16 cellular contexts compared by ENCODE assay signal in the genomic region with DNA sequence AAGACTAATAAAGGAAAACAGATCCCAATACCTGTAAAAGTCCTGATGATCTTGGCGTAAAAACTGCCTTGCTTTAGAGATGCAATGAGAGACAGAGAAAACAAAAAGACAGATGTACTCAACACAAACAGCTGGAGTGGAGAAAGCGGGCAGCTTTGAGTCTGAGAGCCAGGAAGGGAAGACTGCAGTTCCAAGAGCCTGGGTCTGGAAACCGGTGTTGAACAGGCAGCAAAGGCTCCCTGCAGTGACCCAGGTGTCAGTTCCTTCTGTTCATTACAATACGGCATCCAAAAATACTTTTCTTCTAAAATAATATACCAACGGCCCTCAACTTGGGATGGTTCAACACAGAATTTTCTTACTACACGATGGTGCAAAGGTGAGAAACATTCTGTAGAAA.
"Had no signal": no experiment of that assay in that cellular context is flagged by ENCODE, and none has a peak within 500 bp of the region (broad histone marks: within the 10 kb centered on the region; RNA-seq: fewer than 3 reads in every experiment).

No MANE protein-coding gene starts in this region.

- H3K9me3 ChIP-seq: psoas muscle, sigmoid colon, testis, tibial artery had no signal

- DNase-seq: cortex of kidney; effector memory CD8-positive, alpha-beta T cell; head of caudate nucleus; kidney; natural killer cell; nucleus accumbens; psoas muscle; right cardiac atrium; sigmoid colon; stimulated activated CD4-positive, alpha-beta T cell treated with anti-CD3 and anti-CD28 coated beads, Interleukin-2, amount 100 ng/mL, for 24 hours; stimulated activated CD4-positive, alpha-beta T cell treated with anti-CD3 and anti-CD28 coated beads, Interleukin-4, amount 100 ng/mL, for 24 hours; stimulated activated naive CD8-positive, alpha-beta T cell treated with anti-CD3 and anti-CD28 coated beads, Interleukin-15, Interleukin-2, amounts not matched to agents 100 U/mL and 50 U/mL, for 24 hours; testis; tibial artery had no signal

- H3K4me1 ChIP-seq: psoas muscle, sigmoid colon, tibial artery had no signal

- H3K27me3 ChIP-seq: neural progenitor cell, sigmoid colon, testis, tibial artery had no signal

- H3K4me2 ChIP-seq: neural progenitor cell had no signal

- H3K4me3 ChIP-seq: lung, neural progenitor cell, psoas muscle, sigmoid colon, testis, tibial artery had no signal

- H3K27ac ChIP-seq: neural progenitor cell, psoas muscle, sigmoid colon, testis, tibial artery had no signal

- H3K36me3 ChIP-seq: neural progenitor cell had no signal

- H3K9ac ChIP-seq: neural progenitor cell had no signal

- H2AFZ ChIP-seq: neural progenitor cell had no signal
